In the genomic region with DNA sequence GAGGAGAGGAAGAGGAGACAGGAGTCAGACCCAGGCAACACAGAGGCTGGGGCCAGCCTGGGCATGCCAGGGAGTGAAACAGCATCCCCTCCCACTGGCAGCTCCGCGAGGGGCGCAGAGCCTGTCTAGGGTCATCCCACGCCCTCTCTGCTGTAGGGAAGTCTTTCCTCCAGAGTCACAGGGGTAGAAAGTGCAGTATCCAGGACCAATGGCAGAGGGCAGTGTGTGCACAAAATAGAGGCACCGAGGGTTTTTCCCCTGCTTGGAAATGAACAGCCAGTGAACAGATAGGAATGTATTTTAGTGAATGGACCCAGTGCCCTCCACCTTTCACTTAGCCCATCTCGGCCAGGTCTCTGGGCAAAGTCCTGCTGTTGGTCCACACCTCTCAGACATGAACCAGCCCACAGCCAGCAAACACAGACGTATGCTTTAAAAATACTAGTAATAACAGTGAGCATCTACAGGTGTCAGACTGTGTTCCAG, we compare ENCODE assay signal across 8 cellular contexts. TPM values are rescaled to one million over a fixed set of nuclear protein-coding genes. Genes with fewer than 3 reads are reported as not detected.
DNase-seq lines count a peak whose midpoint lies in the region; ATAC-seq and TF ChIP-seq lines count a peak whose summit lies in the region.

No MANE protein-coding gene starts in this region.

- peak overlapping the region; percentile 41 for H3K27ac Mint-ChIP-seq in T-helper 17 cell

- ATAC-seq in T-helper 17 cell (peak; percentile 57), sciatic nerve (peak; percentile 82), GM19467 (IDR thresholded peaks at IDR 0.05; ENCODE audit: unreplicated experiment) (no peak), GM19455 (IDR thresholded peaks at IDR 0.05; ENCODE audit: unreplicated experiment) (no peak)

- no peaks in the 10 kb centered on the region for H3K4me1 ChIP-seq in right atrium auricular region

- H3K4me3 ChIP-seq in GM06990 (replicated peaks; ENCODE audit: low read depth, low read length) (no peak overlapping the region), right atrium auricular region (no peak overlapping the region)

- intact Hi-C loops in sciatic nerve (cut with DNase I): loop anchor here (5.0 kb wide), 1 partner anchor 294 kb away; no protein-coding TSS in a partner anchor

- peaks cover 28% of the 10 kb centered on the region for H3K27me3 Mint-ChIP-seq in T-helper 17 cell

- no peaks in the 10 kb centered on the region for H3K36me3 ChIP-seq in GM06990 (ENCODE audit: control insufficient read depth, insufficient read depth, low read length)
- H3K36me3 ChIP-seq in right atrium auricular region: no peaks in the 10 kb centered on the region

- H3K9me3 ChIP-seq in T-helper 17 cell (ENCODE audit: control insufficient read depth, low read length, poor library complexity, severe bottlenecking) (no peaks in the 10 kb centered on the region), right atrium auricular region (no peaks in the 10 kb centered on the region)

- H3K36me3 Mint-ChIP-seq in T-helper 17 cell (ENCODE audit: low read depth): peaks cover 3% of the 10 kb centered on the region

- no peak overlapping the region for H3K4me3 Mint-ChIP-seq in T-helper 17 cell

- TF ChIP-seq CTCF in GM06990 (IDR thresholded peaks at IDR 0.05; ENCODE audit: insufficient read depth, low read length, poor library complexity, severe bottlenecking) (peak; percentile 64), right atrium auricular region (IDR thresholded peaks at IDR 0.05) (peak; percentile 57 to 77)

- no peak overlapping the region for H3K27ac ChIP-seq in right atrium auricular region

- H3K4me1 Mint-ChIP-seq in T-helper 17 cell: peaks cover 27% of the 10 kb centered on the region

- H3K27me3 ChIP-seq in GM06990 (replicated peaks; ENCODE audit: control insufficient read depth, insufficient read depth, low read length) (peaks cover 6% of the 10 kb centered on the region), right atrium auricular region (no peaks in the 10 kb centered on the region)

- DNase-seq in GM06990 (ENCODE audit: extremely low read depth, insufficient read length) (no peak), NCI-H1092 treated with DMSO at 0.1 percent for 48 hours (lab: John Stamatoyannopoulos, UW) (peak; percentile 51), T-helper 17 cell (peak in 2 of 3 donors; percentile 14 to 45), anterior cingulate cortex (lab: John Stamatoyannopoulos, UW) (peak in 38 of 58 donors; percentile 3 to 61 (median 19)), right atrium auricular region (ENCODE audit: low spot score) (peak; percentile 63), sciatic nerve (ENCODE audit: low spot score) (peak; percentile 67)

RNA-seq across cellular contexts. Expression of gene KRT74, which starts 9.4 kb away (rescaled TPM):
- total RNA-seq in T-helper 17 cell (not detected), right atrium auricular region (1 to 10 TPM in 1 of 2 donors, not detected in 1; 2.9 TPM), sciatic nerve (not detected)

RNA-seq across cellular contexts. Expression of gene KRT72, which starts 18.2 kb away (rescaled TPM):
- total RNA-seq in T-helper 17 cell (1 to 10 TPM in 1 of 2 donors, under 1 TPM in 1; 0.60 to 1.6 TPM), right atrium auricular region (not detected), sciatic nerve (0.18 TPM)

RNA-seq across cellular contexts. Expression of gene KRT71, which starts 30.1 kb away (rescaled TPM):
- total RNA-seq in T-helper 17 cell: not detected
- total RNA-seq in right atrium auricular region: not detected
- total RNA-seq in sciatic nerve: not detected

RNA-seq across cellular contexts. Expression of gene KRT73, which starts 35.3 kb away (rescaled TPM):
- total RNA-seq in T-helper 17 cell (1 to 10 TPM in 1 of 2 donors, under 1 TPM in 1; 0.40 to 1.1 TPM), right atrium auricular region (not detected), sciatic nerve (not detected)

Comparison
In these comparisons a context has a peak if more than half of its experiments do, and no peak if none do; other contexts are left out.
1. ATAC-seq: peak in T-helper 17 cell (single experiment) and sciatic nerve (single experiment); none in GM19467 (single experiment) and GM19455 (single experiment).